In genomic region chr10:98414578-98414931, GRCh38 we compare ENCODE assay signal across 8 cellular contexts. TPM values are rescaled to one million over a fixed set of nuclear protein-coding genes. Genes with fewer than 3 reads are reported as not detected.
DNase-seq lines count a peak whose midpoint lies in the region; ATAC-seq, FAIRE-seq and TF ChIP-seq lines count a peak whose summit lies in the region.

No MANE protein-coding gene starts in this region.

- TF ChIP-seq EP300 in GM12878 (IDR thresholded peaks at IDR 0.05; ENCODE audit: borderline replicate concordance in 1 of 2, control insufficient read depth in 1 of 2, low read depth in 2 of 2, low read length in 2 of 2) = no peak

- H3K36me3 ChIP-seq in GM12878 (ENCODE audit: control insufficient read depth in 2 of 2, insufficient read depth in 2 of 2, low read length in 1 of 2) (peaks cover 4 to 5% of the 10 kb centered on the region in 2 experiments; a peak in 2 of 4 replicates), liver (ENCODE audit: control insufficient read depth in 4 of 4, insufficient read depth in 3 of 4, low read depth in 1 of 4, low read length in 3 of 4) (peaks cover 0 to 18% (median 6%) of the 10 kb centered on the region in 4 donors), thyroid gland (peaks cover 7 to 8% of the 10 kb centered on the region in 2 donors)

- no peaks in the 10 kb centered on the region for H3K27me3 Mint-ChIP-seq in activated CD4-positive, alpha-beta T cell treated with anti-CD3 and anti-CD28 coated beads, Interleukin-2, amount 10 ng/mL, durations not matched to agents 7 days and 5 days

- TF ChIP-seq CTCF in GM12878 (IDR thresholded peaks at IDR 0.05 in 2 of 3, conservative IDR thresholded peaks at IDR 0.05 in 1 of 3; ENCODE audit: control insufficient read depth in 2 of 3, extremely low read depth in 1 of 3, insufficient read depth in 1 of 3, low read depth in 3 of 3, low read length in 3 of 3) (no peak), liver (IDR thresholded peaks at IDR 0.05; ENCODE audit: low read depth, low read length, missing input control) (no peak), thyroid gland (IDR thresholded peaks at IDR 0.05) (no peak)

- H3K9me3 ChIP-seq in GM12878 (replicated peaks; ENCODE audit: control insufficient read depth, insufficient read depth, low read length) (no peaks in the 10 kb centered on the region), liver (ENCODE audit: control insufficient read depth in 4 of 4, low read length in 3 of 4) (no peaks in the 10 kb centered on the region), thyroid gland (no peaks in the 10 kb centered on the region)

- WGBS in GM12878 (ENCODE audit: insufficient coverage, insufficient replicate concordance, low lambda C conversion rate, missing lambda C conversion rate) = 100% methylated on average over 3 of the region's 3 CpGs
- WGBS in liver = 60% methylated on average over 3 of the region's 3 CpGs
- WGBS in thyroid gland, 2 donors = 25 to 33% methylated on average over 3 of the region's 3 CpGs

- H3K4me1 ChIP-seq in GM12878 (ENCODE audit: control insufficient read depth, insufficient read depth, low read length) = peaks cover 18% of the 10 kb centered on the region
- peaks cover 6 to 34% (median 21%) of the 10 kb centered on the region in 4 donors for H3K4me1 ChIP-seq in liver (ENCODE audit: control insufficient read depth in 4 of 4, insufficient read depth in 4 of 4, low read length in 3 of 4)
- H3K4me1 ChIP-seq in thyroid gland = peaks cover 16 to 43% of the 10 kb centered on the region in 2 donors

- no peak for FAIRE-seq in GM12878 (lab: Jason Lieb, UNC)

- in situ Hi-C loops in GM12878 (cut with MboI) = no loop called here

- H3K27ac Mint-ChIP-seq in activated CD4-positive, alpha-beta T cell treated with anti-CD3 and anti-CD28 coated beads, Interleukin-2, amount 10 ng/mL, durations not matched to agents 7 days and 5 days = peak overlapping the region; percentile 89

- no peak overlapping the region for H2AFZ ChIP-seq in GM12878 (ENCODE audit: control insufficient read depth, low read depth, low read length)

- no peak for TF ChIP-seq POLR2A in GM12878 (IDR thresholded peaks at IDR 0.05; ENCODE audit: low read depth, low read length)
- TF ChIP-seq POLR2A in thyroid gland (IDR thresholded peaks at IDR 0.05) = no peak

- H3K9me3 Mint-ChIP-seq in activated CD4-positive, alpha-beta T cell treated with anti-CD3 and anti-CD28 coated beads, Interleukin-2, amount 10 ng/mL, durations not matched to agents 7 days and 5 days = no peaks in the 10 kb centered on the region

- H3K9ac ChIP-seq in GM12878 (ENCODE audit: control insufficient read depth, insufficient read depth, low read length) = no peak overlapping the region
- H3K9ac ChIP-seq in liver (ENCODE audit: low read depth in 1 of 2, low read length in 2 of 2) = peak overlapping the region in 1 of 2 donors; percentile 15

- H3K27me3 ChIP-seq in GM12878 (replicated peaks in 1 of 2; ENCODE audit: control insufficient read depth in 2 of 2, insufficient read depth in 2 of 2, low read length in 1 of 2) (no peaks in the 10 kb centered on the region), liver (ENCODE audit: control insufficient read depth in 4 of 4, insufficient read depth in 4 of 4, low read length in 3 of 4) (no peaks in the 10 kb centered on the region), thyroid gland (no peaks in the 10 kb centered on the region)

- H3K36me3 Mint-ChIP-seq in activated CD4-positive, alpha-beta T cell treated with anti-CD3 and anti-CD28 coated beads, Interleukin-2, amount 10 ng/mL, durations not matched to agents 7 days and 5 days (ENCODE audit: low read depth) = peaks cover 8% of the 10 kb centered on the region

- DNase-seq in activated CD4-positive, alpha-beta T cell treated with anti-CD3 and anti-CD28 coated beads, Interleukin-2, amount 10 ng/mL, durations not matched to agents 7 days and 5 days = no peak
- DNase-seq in activated CD4-positive, alpha-beta T cell treated with anti-CD3 and anti-CD28 coated beads, Interleukin-2, amount 50 U/mL, for 4 hours = no peak
- DNase-seq in GM12878 (ENCODE audit: low read depth, low spot score) = no peak
- DNase-seq in thyroid gland = no peak
- DNase-seq in central memory CD4-positive, alpha-beta T cell = no peak
- DNase-seq in stimulated activated naive CD4-positive, alpha-beta T cell treated with Interleukin-2 at 50 U/mL for 16 hours (lab: John Stamatoyannopoulos, UW) = no peak

- H3K27ac ChIP-seq in GM12878 (ENCODE audit: control insufficient read depth, insufficient read depth) (peak overlapping the region; percentile 27; the same call in 1 of the 2 replicates), liver (ENCODE audit: low read depth in 1 of 2, low read length in 2 of 2) (peak overlapping the region; percentile 26 to 76), thyroid gland (peak overlapping the region; percentile 77 to 87 (median 79))

- H4K20me1 ChIP-seq in GM12878 (ENCODE audit: control insufficient read depth, insufficient read depth) = no peaks in the 10 kb centered on the region

- CTCF ChIA-PET in activated CD4-positive, alpha-beta T cell treated with anti-CD3 and anti-CD28 coated beads, Interleukin-2, amount 10 ng/mL, durations not matched to agents 7 days and 5 days (lab: Charles Lee) = interaction anchor here (1.0 kb wide), 1 partner anchor 13 kb away, joined by 3 read pairs; no protein-coding TSS in a partner anchor
- CTCF ChIA-PET in GM12878 (lab: Yijun Ruan, JAX) = interaction anchor here (1.0 kb wide), 1 partner anchor 11 kb away, joined by 3 read pairs; no protein-coding TSS in a partner anchor

- SMC1A ChIA-PET in GM12878 (lab: Charles Lee; ENCODE audit: uncharacterized antibody, unreplicated experiment) = interaction anchor here (0.8 to 2.0 kb wide), 3 partner anchors 9 to 74 kb away, joined by 3 to 7 read pairs (median 4); no protein-coding TSS in a partner anchor

- BruUV-seq in GM12878 (replicated peaks; lab: Mats Ljungman, UMichigan) = TSS peak; percentile 29

- peaks cover 15% of the 10 kb centered on the region for H3K4me1 Mint-ChIP-seq in activated CD4-positive, alpha-beta T cell treated with anti-CD3 and anti-CD28 coated beads, Interleukin-2, amount 10 ng/mL, durations not matched to agents 7 days and 5 days

- POLR2A ChIA-PET in activated CD4-positive, alpha-beta T cell treated with anti-CD3 and anti-CD28 coated beads, Interleukin-2, amount 10 ng/mL, durations not matched to agents 7 days and 5 days (lab: Charles Lee) = no interaction called here
- POLR2A ChIA-PET in GM12878 (lab: Charles Lee) = interaction anchor here (0.8 to 1.6 kb wide), 2 partner anchors 9 to 19 kb away, joined by 3 read pairs; no protein-coding TSS in a partner anchor

- ATAC-seq in GM12878 (peak; percentile 17), GM18498 (IDR thresholded peaks at IDR 0.05; ENCODE audit: unreplicated experiment) (no peak)

- peak overlapping the region; percentile 81 for H3K4me3 Mint-ChIP-seq in activated CD4-positive, alpha-beta T cell treated with anti-CD3 and anti-CD28 coated beads, Interleukin-2, amount 10 ng/mL, durations not matched to agents 7 days and 5 days

- H3K4me2 ChIP-seq in GM12878 (ENCODE audit: control insufficient read depth, insufficient read depth) = peak overlapping the region; percentile 53; the same call in 1 of the 2 replicates

- intact Hi-C loops in GM12878 (cut with micrococcal nuclease; ENCODE audit: unreplicated experiment) = no loop called here
- intact Hi-C loops in thyroid gland (cut with DNase I) = loop anchor here (10.0 kb wide), 1 partner anchor 90 kb away; no protein-coding TSS in a partner anchor

- TF ChIP-seq RAD21 in GM12878 (IDR thresholded peaks at IDR 0.05; ENCODE audit: insufficient read depth, low read depth, low read length) (no peak), liver (IDR thresholded peaks at IDR 0.05) (no peak)

- H3K4me3 ChIP-seq in GM12878 (peak overlapping the region; percentile 22; the same call in 1 of the 2 replicates), liver (ENCODE audit: low read depth in 1 of 3, low read length in 3 of 3) (peak overlapping the region; percentile 38 to 80 (median 66)), thyroid gland (replicated peaks in 1 of 3) (peak overlapping the region; percentile 34 to 61 (median 51))

- RAD21 ChIA-PET in GM12878 (lab: Charles Lee; ENCODE audit: unreplicated experiment) = interaction anchor here (1.5 kb wide), 1 partner anchor 11 kb away, joined by 7 read pairs; no protein-coding TSS in a partner anchor

- no peaks in the 10 kb centered on the region for H3K79me2 ChIP-seq in GM12878 (ENCODE audit: control insufficient read depth, insufficient read depth, low read length)

RNA-seq across cellular contexts. Expression of gene PYROXD2, which starts 0.4 kb away (rescaled TPM):
- 1 to 10 TPM; 6.2 to 10.0 TPM for total RNA-seq in activated CD4-positive, alpha-beta T cell treated with anti-CD3 and anti-CD28 coated beads, Interleukin-2, amount 10 ng/mL, durations not matched to agents 7 days and 5 days
- total RNA-seq in GM12878 (2013; cell fraction: nucleolus; rRNA removed) = 28.8 and 34.3 TPM in 2 replicates
- total RNA-seq in GM12878 (2014; rRNA removed) (8.1 and 9.2 TPM in 2 replicates), GM12878 (2014; rRNA removed; fragmentation: Illumina TruSeq; extraction: Trizol) (5.3 and 7.2 TPM in 2 replicates), GM12878 (2021) (9.5 and 11.3 TPM in 2 replicates), liver (1 to 10 TPM; 4.6 to 9.0 TPM), thyroid gland (10 to 100 TPM in 3 of 4 donors, 1 to 10 TPM in 1; 9.9 to 20.1 (median 12.4) TPM)
- polyA plus RNA-seq in GM12878 (2011; ENCODE audit: low read depth) = 0.87 TPM
- polyA plus RNA-seq in GM12878 (2011; rRNA removed) (5.0 and 7.6 TPM in 2 replicates), GM12878 (2014; fragmentation: Illumina TruSeq; extraction: Trizol) (1.1 and 4.8 TPM in 2 replicates), GM12878 (2014; fragmentation: Nextera tagmentation; extraction: Ambion mirVana) (10 to 100 TPM; 10.8 to 11.8 TPM), GM12878 (2014; rRNA removed) (10.4 and 13.6 TPM in 2 replicates), GM12878 (2016; fragmentation: Nextera tagmentation; extraction: Ambion mirVana) (10 to 100 TPM; 14.2 to 15.8 TPM), liver (1 to 10 TPM; 2.3 to 4.3 TPM)
- polyA plus RNA-seq in GM12878 (2011; cell fraction: cytosol; rRNA removed) = 4.3 and 9.9 TPM in 2 replicates
- polyA plus RNA-seq in GM12878 (2011; cell fraction: nucleus; rRNA removed) = 37.1 and 47.3 TPM in 2 replicates
- 5.0 and 5.5 TPM in 2 replicates for polyA plus RNA-seq in GM12878 (2012)
- 1.9 and 3.3 TPM in 2 replicates for polyA minus RNA-seq in GM12878 (2011; rRNA and poly(A)+ RNA removed)
- polyA minus RNA-seq in GM12878 (2011; cell fraction: cytosol; rRNA and poly(A)+ RNA removed) = 1.5 and 1.8 TPM in 2 replicates
- polyA minus RNA-seq in GM12878 (2011; cell fraction: nucleus; rRNA and poly(A)+ RNA removed) = 3.4 and 5.2 TPM in 2 replicates

RNA-seq across cellular contexts. Expression of gene HPS1, which starts 32.2 kb away (rescaled TPM):
- total RNA-seq in activated CD4-positive, alpha-beta T cell treated with anti-CD3 and anti-CD28 coated beads, Interleukin-2, amount 10 ng/mL, durations not matched to agents 7 days and 5 days = 100 to 1,000 TPM in 1 of 2 experiments, 10 to 100 TPM in 1; 95.5 to 102 TPM
- total RNA-seq in GM12878 (2013; cell fraction: nucleolus; rRNA removed) = 119 and 128 TPM in 2 replicates
- total RNA-seq in GM12878 (2014; rRNA removed) = 44.5 and 50.8 TPM in 2 replicates
- 26.0 and 27.1 TPM in 2 replicates for total RNA-seq in GM12878 (2014; rRNA removed; fragmentation: Illumina TruSeq; extraction: Trizol)
- total RNA-seq in GM12878 (2021) = 63.9 and 71.5 TPM in 2 replicates
- polyA plus RNA-seq in GM12878 (2011; ENCODE audit: low read depth) = 19.7 TPM
- 36.7 and 58.7 TPM in 2 replicates for polyA plus RNA-seq in GM12878 (2011; rRNA removed)
- 55.6 and 67.7 TPM in 2 replicates for polyA plus RNA-seq in GM12878 (2011; cell fraction: cytosol; rRNA removed)
- polyA plus RNA-seq in GM12878 (2011; cell fraction: nucleus; rRNA removed) = 252 and 294 TPM in 2 replicates
- 53.6 and 53.9 TPM in 2 replicates for polyA plus RNA-seq in GM12878 (2012)
- 36.5 and 45.8 TPM in 2 replicates for polyA plus RNA-seq in GM12878 (2014; fragmentation: Illumina TruSeq; extraction: Trizol)
- 10 to 100 TPM; 27.9 to 35.8 TPM for polyA plus RNA-seq in GM12878 (2014; fragmentation: Nextera tagmentation; extraction: Ambion mirVana)
- 59.3 and 65.2 TPM in 2 replicates for polyA plus RNA-seq in GM12878 (2014; rRNA removed)
- 100 to 1,000 TPM; 123 to 138 TPM for polyA plus RNA-seq in GM12878 (2016; fragmentation: Nextera tagmentation; extraction: Ambion mirVana)
- 45.6 and 57.2 TPM in 2 replicates for polyA minus RNA-seq in GM12878 (2011; rRNA and poly(A)+ RNA removed)
- polyA minus RNA-seq in GM12878 (2011; cell fraction: cytosol; rRNA and poly(A)+ RNA removed) = 21.9 and 23.4 TPM in 2 replicates
- 68.9 and 118 TPM in 2 replicates for polyA minus RNA-seq in GM12878 (2011; cell fraction: nucleus; rRNA and poly(A)+ RNA removed)
- 10 to 100 TPM; 19.9 to 37.5 TPM for total RNA-seq in liver
- 10 to 100 TPM; 22.1 to 56.7 TPM for polyA plus RNA-seq in liver
- 10 to 100 TPM; 48.6 to 66.7 (median 60.5) TPM for total RNA-seq in thyroid gland

Comparison
In these comparisons a context has a peak if more than half of its experiments do, and no peak if none do; other contexts are left out.
1. H3K27ac ChIP-seq: peak in every context shown above with its lines; median percentile 79 in thyroid gland; 51 in liver; 27 in GM12878.